Comparison of ENCODE assay signal across 9 cellular contexts in the genomic region with DNA sequence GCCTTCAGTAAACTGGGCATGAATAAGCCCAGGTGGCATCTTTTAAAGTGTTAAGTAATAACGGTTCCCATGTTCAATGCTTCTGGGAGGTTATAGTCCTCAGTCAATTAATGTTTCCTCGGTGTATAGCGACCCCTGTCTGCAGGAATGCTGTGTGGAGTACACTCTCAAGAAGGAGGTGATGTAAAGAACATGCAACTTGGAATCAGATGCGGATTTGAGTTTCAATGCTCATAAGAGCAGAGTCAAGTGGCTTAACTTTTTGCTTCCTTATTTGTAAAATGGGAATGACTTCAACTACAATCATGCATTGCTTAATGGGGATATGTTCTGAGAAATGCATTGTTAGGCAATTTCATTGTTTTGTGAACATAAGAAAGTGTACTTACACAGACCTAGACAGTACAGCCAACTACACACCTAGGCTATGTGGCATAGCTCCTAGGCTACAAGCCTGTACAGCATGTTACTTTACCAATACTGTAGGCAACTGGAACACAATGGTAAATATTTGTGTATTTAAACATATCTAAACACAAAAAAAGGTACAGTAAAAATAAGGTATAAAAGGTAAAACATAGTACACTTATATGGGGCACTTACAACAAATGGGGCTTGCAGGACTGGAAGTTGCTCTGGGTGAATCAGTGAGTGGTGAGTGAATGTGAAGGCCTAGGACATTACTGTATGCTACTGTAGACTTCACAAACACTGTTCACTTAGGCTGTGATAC. TPM values are rescaled to one million over a fixed set of nuclear protein-coding genes. Genes with fewer than 3 reads are reported as not detected.
DNase-seq lines count a peak whose midpoint lies in the region; ATAC-seq and TF ChIP-seq lines count a peak whose summit lies in the region.
"Had no signal": no experiment of that assay in that cellular context is flagged by ENCODE, and none has a peak within 500 bp of the region (broad histone marks: within the 10 kb centered on the region; RNA-seq: fewer than 3 reads in every experiment).

No MANE protein-coding gene starts in this region.

- WGBS in mesenchymal stem cell, result 18% methylated on average over 4 of the region's 4 CpGs

- ATAC-seq in GM18520 (IDR thresholded peaks at IDR 0.05; ENCODE audit: unreplicated experiment), result peak; percentile 81
- peak; percentile 66 for ATAC-seq in HG03097 (IDR thresholded peaks at IDR 0.05; ENCODE audit: low FRiP score, unreplicated experiment)

- no peak overlapping the region for H3K9ac ChIP-seq in mesenchymal stem cell (ENCODE audit: low read length)

- no peak overlapping the region for H3K27ac Mint-ChIP-seq in activated CD4-positive, alpha-beta T cell treated with anti-CD3 and anti-CD28 coated beads, Interleukin-2, amount 10 ng/mL, durations not matched to agents 24 days and 14 days
- H3K27ac Mint-ChIP-seq: IgD-negative memory B cell had no signal

- no peaks in the 10 kb centered on the region for H3K36me3 Mint-ChIP-seq in activated CD4-positive, alpha-beta T cell treated with anti-CD3 and anti-CD28 coated beads, Interleukin-2, amount 10 ng/mL, durations not matched to agents 24 days and 14 days (ENCODE audit: low read depth)
- H3K36me3 Mint-ChIP-seq: IgD-negative memory B cell had no signal

- no peaks in the 10 kb centered on the region for H3K79me1 ChIP-seq in mesenchymal stem cell (replicated peaks; ENCODE audit: low read length, poor library complexity, severe bottlenecking)

- H3K23ac ChIP-seq in mesenchymal stem cell (ENCODE audit: low read length in 2 of 2), result no peak overlapping the region

- no peak overlapping the region for H3K4me3 Mint-ChIP-seq in activated CD4-positive, alpha-beta T cell treated with anti-CD3 and anti-CD28 coated beads, Interleukin-2, amount 10 ng/mL, durations not matched to agents 24 days and 14 days
- H3K4me3 Mint-ChIP-seq: IgD-negative memory B cell had no signal

- H2BK15ac ChIP-seq in mesenchymal stem cell (ENCODE audit: low read depth, poor library complexity, severe bottlenecking), result no peak overlapping the region

- no peak overlapping the region for H2AFZ ChIP-seq in mesenchymal stem cell (ENCODE audit: low read depth, low read length)

- H3K4me2 ChIP-seq in mesenchymal stem cell (ENCODE audit: low read length, poor library complexity, severe bottlenecking), result no peak overlapping the region

- no peaks in the 10 kb centered on the region for H3K27me3 ChIP-seq in mesenchymal stem cell (ENCODE audit: control insufficient read depth in 1 of 2, insufficient read depth in 1 of 2, low read length in 2 of 2)

- H3K4ac ChIP-seq in mesenchymal stem cell (ENCODE audit: low read depth in 1 of 2, low read length in 2 of 2), result no peak overlapping the region

- H4K91ac ChIP-seq in mesenchymal stem cell (ENCODE audit: low read length), result no peak overlapping the region

- intact Hi-C loops in activated CD4-positive, alpha-beta T cell treated with anti-CD3 and anti-CD28 coated beads, Interleukin-2, amount 10 ng/mL, durations not matched to agents 24 days and 14 days (cut with micrococcal nuclease), result loop anchor here (1.0 to 5.0 kb wide), 2 partner anchors 52 to 269 kb away; no protein-coding TSS in a partner anchor

- no peaks in the 10 kb centered on the region for H3K4me1 ChIP-seq in mesenchymal stem cell (ENCODE audit: control insufficient read depth, insufficient read depth, low read depth, low read length)

- H3K4me3 ChIP-seq in AG09309 (ENCODE audit: control insufficient read depth, low read depth, low read length) (no peak overlapping the region), mesenchymal stem cell (ENCODE audit: insufficient read depth in 1 of 2, low read depth in 1 of 2, low read length in 2 of 2) (no peak overlapping the region)

- no peaks in the 10 kb centered on the region for H3K9me3 ChIP-seq in mesenchymal stem cell (ENCODE audit: control insufficient read depth, low read length)

- DNase-seq in AG09309 (ENCODE audit: low read depth), result peak; percentile 91
- peak; percentile 57 for DNase-seq in NCI-H226
- peak; percentile 92 for DNase-seq in activated CD4-positive, alpha-beta T cell treated with anti-CD3 and anti-CD28 coated beads, Interleukin-2, amount 10 ng/mL, durations not matched to agents 24 days and 14 days
- DNase-seq in ecto neural progenitor cell (ENCODE audit: low spot score), result peak; percentile 72
- DNase-seq in mesenchymal stem cell, result peak; percentile 89
- DNase-seq in stimulated activated CD8-positive, alpha-beta memory T cell treated with anti-CD3 and anti-CD28 coated beads, Interleukin-4, amount 100 ng/mL, for 4 hours (ENCODE audit: low read depth in 2 of 2, low spot score in 1 of 2), result peak; percentile 23 to 54

- no peak overlapping the region for H4K8ac ChIP-seq in mesenchymal stem cell (ENCODE audit: low read length)

- H2BK12ac ChIP-seq in mesenchymal stem cell (ENCODE audit: low read length in 2 of 2), result no peak overlapping the region

- H3K27me3 Mint-ChIP-seq in activated CD4-positive, alpha-beta T cell treated with anti-CD3 and anti-CD28 coated beads, Interleukin-2, amount 10 ng/mL, durations not matched to agents 24 days and 14 days, result peaks cover 16% of the 10 kb centered on the region

- H2AK5ac ChIP-seq in mesenchymal stem cell (ENCODE audit: low read length, severe bottlenecking), result no peak overlapping the region

- no peak overlapping the region for H2BK120ac ChIP-seq in mesenchymal stem cell (ENCODE audit: low read depth, low read length)

- peaks cover 0 to 5% of the 10 kb centered on the region in 2 experiments for H3K36me3 ChIP-seq in mesenchymal stem cell (ENCODE audit: control insufficient read depth in 1 of 2, insufficient read depth in 2 of 2, low read depth in 1 of 2, low read length in 2 of 2)

- H2BK5ac ChIP-seq in mesenchymal stem cell (ENCODE audit: low read depth, low read length, poor library complexity, severe bottlenecking), result no peak overlapping the region

- no peaks in the 10 kb centered on the region for H3K9me3 Mint-ChIP-seq in activated CD4-positive, alpha-beta T cell treated with anti-CD3 and anti-CD28 coated beads, Interleukin-2, amount 10 ng/mL, durations not matched to agents 24 days and 14 days
- H3K9me3 Mint-ChIP-seq: IgD-negative memory B cell had no signal

- H3K27ac ChIP-seq in mesenchymal stem cell (ENCODE audit: low read length, poor library complexity, severe bottlenecking), result no peak overlapping the region

- H3K14ac ChIP-seq in mesenchymal stem cell (ENCODE audit: low read length in 2 of 2), result no peak overlapping the region

- no peak overlapping the region for H3K18ac ChIP-seq in mesenchymal stem cell (ENCODE audit: low read depth in 1 of 2, low read length in 2 of 2)

- peak; percentile 84 for TF ChIP-seq CTCF in AG09309 (IDR thresholded peaks at IDR 0.05; ENCODE audit: control insufficient read depth, insufficient read depth, low read depth, low read length, missing control alignments)

- H3K4me1 Mint-ChIP-seq in activated CD4-positive, alpha-beta T cell treated with anti-CD3 and anti-CD28 coated beads, Interleukin-2, amount 10 ng/mL, durations not matched to agents 24 days and 14 days, result peaks cover 2% of the 10 kb centered on the region
- H3K4me1 Mint-ChIP-seq: IgD-negative memory B cell had no signal

RNA-seq across cellular contexts. Expression of a gene that starts 6.7 kb away (rescaled TPM):
- 57.7 and 58.1 TPM in 2 replicates for total RNA-seq in activated CD4-positive, alpha-beta T cell treated with anti-CD3 and anti-CD28 coated beads, Interleukin-2, amount 10 ng/mL, durations not matched to agents 24 days and 14 days
- polyA plus RNA-seq in mesenchymal stem cell (2013, experiment 1 of 2), result 40.2 TPM
- 42.8 TPM for polyA plus RNA-seq in mesenchymal stem cell (2013, experiment 2 of 2)

RNA-seq across cellular contexts. Expression of a gene that starts 7.6 kb away (rescaled TPM):
- 0.69 and 0.77 TPM in 2 replicates for total RNA-seq in activated CD4-positive, alpha-beta T cell treated with anti-CD3 and anti-CD28 coated beads, Interleukin-2, amount 10 ng/mL, durations not matched to agents 24 days and 14 days
- 0.55 TPM for polyA plus RNA-seq in mesenchymal stem cell (2013, experiment 1 of 2)
- polyA plus RNA-seq in mesenchymal stem cell (2013, experiment 2 of 2), result 0.56 TPM
- polyA plus RNA-seq: IgD-negative memory B cell had no signal

Comparison
In these comparisons a context has a peak if more than half of its experiments do, and no peak if none do; other contexts are left out.
1. DNase-seq: peak in every context shown above with its lines; median percentile 92 in activated CD4-positive, alpha-beta T cell treated with anti-CD3 and anti-CD28 coated beads, Interleukin-2, amount 10 ng/mL, durations not matched to agents 24 days and 14 days; 91 in AG09309; 89 in mesenchymal stem cell; 72 in ecto neural progenitor cell; 57 in NCI-H226; 38 in stimulated activated CD8-positive, alpha-beta memory T cell treated with anti-CD3 and anti-CD28 coated beads, Interleukin-4, amount 100 ng/mL, for 4 hours.